ENCODE assay signal across 15 cellular contexts in the genomic region with DNA sequence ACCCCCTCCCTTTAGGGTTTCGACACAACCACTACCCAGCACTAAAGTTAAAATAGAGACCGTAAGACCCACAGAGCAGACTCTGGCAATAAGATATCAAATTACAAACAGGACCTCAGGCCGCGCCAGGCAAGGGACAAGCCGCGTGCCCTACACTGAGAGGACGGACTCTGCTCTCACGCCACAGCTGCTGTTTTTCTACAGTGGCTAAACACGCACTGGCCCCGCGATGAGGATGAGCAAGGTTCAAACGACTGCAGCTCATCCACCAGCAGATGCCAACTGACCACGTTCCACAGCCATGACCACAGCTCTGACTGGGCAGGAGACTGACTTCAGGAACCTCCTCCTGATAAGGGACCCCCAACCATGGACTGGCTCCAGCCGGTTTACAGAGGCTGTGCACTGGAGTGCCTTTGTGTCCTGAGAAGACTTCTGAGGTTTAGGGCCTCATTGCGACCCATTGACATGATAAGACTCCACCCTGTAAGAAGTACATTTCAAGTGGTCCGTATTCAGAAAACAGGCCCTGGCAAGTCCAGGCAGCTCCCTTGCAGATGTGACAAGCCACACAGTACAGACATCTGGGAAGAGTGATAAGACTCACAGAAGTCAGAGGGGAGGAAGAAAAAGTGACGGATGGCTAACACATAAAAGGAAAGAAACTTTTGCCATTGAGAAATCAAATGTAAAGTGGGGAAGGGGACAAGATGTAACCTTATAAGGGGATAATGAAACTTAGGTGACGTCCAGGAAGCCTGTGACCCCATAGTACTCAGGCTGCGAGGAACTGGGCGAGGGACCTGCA. TPM values are rescaled to one million over a fixed set of nuclear protein-coding genes. Genes with fewer than 3 reads are reported as not detected.
A peak's percentile ranks its signal among the peaks of the same experiment; 100 is the strongest.
DNase-seq lines count a peak whose midpoint lies in the region; ATAC-seq and TF ChIP-seq lines count a peak whose summit lies in the region.
"Had no signal": no experiment of that assay in that cellular context is flagged by ENCODE, and none has a peak within 500 bp of the region (broad histone marks: within the 10 kb centered on the region; RNA-seq: fewer than 3 reads in every experiment).

No MANE protein-coding gene starts in this region.

- H3K36me3 ChIP-seq in cardiac muscle cell (no peaks in the 10 kb centered on the region), left ventricle myocardium inferior (no peaks in the 10 kb centered on the region), smooth muscle cell (ENCODE audit: low read depth) (no peaks in the 10 kb centered on the region), brain microvascular endothelial cell (replicated peaks) (no peaks in the 10 kb centered on the region)

- H3K4me1 ChIP-seq in cardiac muscle cell (ENCODE audit: low read depth), result peaks cover 18% of the 10 kb centered on the region
- peaks cover 8% of the 10 kb centered on the region for H3K4me1 ChIP-seq in left ventricle myocardium inferior
- H3K4me1 ChIP-seq in smooth muscle cell (ENCODE audit: low read depth), result peaks cover 15% of the 10 kb centered on the region
- H3K4me1 ChIP-seq: body of pancreas had no signal

- peak overlapping the region; percentile 8 for H3K9ac ChIP-seq in smooth muscle cell (ENCODE audit: low read depth)

- 36% methylated on average over 20 of the region's 20 CpGs for WGBS in smooth muscle cell (ENCODE audit: low lambda C conversion rate)

- peak overlapping the region; percentile 64 for H3K27ac ChIP-seq in cardiac muscle cell
- H3K27ac ChIP-seq in left ventricle myocardium inferior (replicated peaks), result no peak overlapping the region
- peak overlapping the region; percentile 57 for H3K27ac ChIP-seq in smooth muscle cell (ENCODE audit: low read depth)
- no peak overlapping the region for H3K27ac ChIP-seq in brain microvascular endothelial cell
- H3K27ac ChIP-seq: body of pancreas, RWPE1 had no signal

- peak in 1 of 2 donors; percentile 40 for DNase-seq in cardiac muscle cell (ENCODE audit: low read depth in 1 of 2, low spot score in 1 of 2)
- no peak for DNase-seq in left ventricle myocardium inferior
- peak; percentile 50 for DNase-seq in NCI-H69 (lab: John Stamatoyannopoulos, UW)
- peak; percentile 9 to 11 for DNase-seq in foreskin fibroblast
- no peak for DNase-seq in smooth muscle cell (lab: John Stamatoyannopoulos, UW; ENCODE audit: unreplicated experiment)
- no peak for DNase-seq in brain microvascular endothelial cell
- no peak for DNase-seq in NCI-H2081 treated with DMSO at 0.1 percent for 48 hours (lab: John Stamatoyannopoulos, UW)
- DNase-seq: activated T-cell treated with anti-CD3 and anti-CD28 coated beads, Interleukin-2, amount 50 U/mL, for 1 hour; AML-193; body of pancreas; hypothalamus; stimulated activated naive CD4-positive, alpha-beta T cell had no signal

- in situ Hi-C loops in brain microvascular endothelial cell (cut with HindIII; ENCODE audit: low pct_ligation_motif_present, low sequenced_read_pairs), result no loop called here

- TF ChIP-seq CTCF in cardiac muscle cell (IDR thresholded peaks at IDR 0.05; ENCODE audit: low read depth, low read length), result no peak
- no peak for TF ChIP-seq CTCF in left ventricle myocardium inferior (IDR thresholded peaks at IDR 0.05; ENCODE audit: borderline replicate concordance)
- no peak for TF ChIP-seq CTCF in foreskin fibroblast (IDR thresholded peaks at IDR 0.05; ENCODE audit: low read depth, low read length)
- TF ChIP-seq CTCF in smooth muscle cell (IDR thresholded peaks at IDR 0.05; ENCODE audit: borderline replicate concordance, insufficient read depth, poor library complexity, severe bottlenecking), result no peak
- TF ChIP-seq CTCF in brain microvascular endothelial cell (IDR thresholded peaks at IDR 0.05; ENCODE audit: low read depth, low read length, missing control alignments), result no peak

- H3K79me2 ChIP-seq in smooth muscle cell (ENCODE audit: low read depth), result no peaks in the 10 kb centered on the region

- H3K4me3 ChIP-seq in cardiac muscle cell (no peak overlapping the region), left ventricle myocardium inferior (no peak overlapping the region), foreskin fibroblast (ENCODE audit: low read depth in 1 of 2, low read length in 2 of 2) (no peak overlapping the region), smooth muscle cell (no peak overlapping the region), brain microvascular endothelial cell (ENCODE audit: low read depth, low read length) (no peak overlapping the region)
- H3K4me3 ChIP-seq: body of pancreas had no signal

- H3K9me3 ChIP-seq in cardiac muscle cell (ENCODE audit: low read depth), result no peaks in the 10 kb centered on the region
- H3K9me3 ChIP-seq in left ventricle myocardium inferior (replicated peaks), result peaks cover 9% of the 10 kb centered on the region
- no peaks in the 10 kb centered on the region for H3K9me3 ChIP-seq in smooth muscle cell (replicated peaks; ENCODE audit: low read depth)
- H3K9me3 ChIP-seq: body of pancreas had no signal

- H4K20me1 ChIP-seq in smooth muscle cell (ENCODE audit: low read depth), result no peaks in the 10 kb centered on the region

- no peak for ATAC-seq in GM18868 (IDR thresholded peaks at IDR 0.05; ENCODE audit: unreplicated experiment)
- ATAC-seq: body of pancreas had no signal

- H2AFZ ChIP-seq in smooth muscle cell (ENCODE audit: low read depth), result peak overlapping the region; percentile 11

- H3K4me2 ChIP-seq in smooth muscle cell, result peak overlapping the region; percentile 16

- H3K27me3 ChIP-seq in cardiac muscle cell (no peaks in the 10 kb centered on the region), left ventricle myocardium inferior (ENCODE audit: low read depth) (peaks cover 33% of the 10 kb centered on the region), smooth muscle cell (ENCODE audit: low read depth) (no peaks in the 10 kb centered on the region), brain microvascular endothelial cell (replicated peaks) (peaks cover 13% of the 10 kb centered on the region)
- H3K27me3 ChIP-seq: body of pancreas had no signal

- peaks cover 3% of the 10 kb centered on the region for H3F3A ChIP-seq in smooth muscle cell (ENCODE audit: low read depth)

- intact Hi-C loops in left ventricle myocardium inferior (cut with micrococcal nuclease), result no loop called here

RNA-seq across cellular contexts. Expression of a gene that starts 1.5 kb away (rescaled TPM):
- total RNA-seq in cardiac muscle cell (not detected in 2 replicates), left ventricle myocardium inferior (not detected), smooth muscle cell (not detected in 2 replicates)
- polyA plus RNA-seq in cardiac muscle cell (0.29 TPM in 1 of 2 replicates, not detected in the other), smooth muscle cell (0.38 TPM in 1 of 2 replicates, not detected in the other)
- total RNA-seq: body of pancreas, progenitor cell of endocrine pancreas had no signal

RNA-seq across cellular contexts. Expression of a gene that starts 6.6 kb away (rescaled TPM):
- total RNA-seq in cardiac muscle cell (not detected in 2 replicates), left ventricle myocardium inferior (not detected), smooth muscle cell (not detected in 2 replicates)
- polyA plus RNA-seq in cardiac muscle cell (not detected in 2 replicates), smooth muscle cell (not detected in 2 replicates)
- total RNA-seq: body of pancreas, progenitor cell of endocrine pancreas had no signal

RNA-seq across cellular contexts. Expression of a gene that starts 13.4 kb away (rescaled TPM):
- total RNA-seq in cardiac muscle cell, result not detected in 2 replicates
- polyA plus RNA-seq in cardiac muscle cell, result not detected in 2 replicates
- not detected for total RNA-seq in left ventricle myocardium inferior
- not detected in 2 replicates for total RNA-seq in smooth muscle cell
- not detected in 2 replicates for polyA plus RNA-seq in smooth muscle cell
- total RNA-seq: body of pancreas, progenitor cell of endocrine pancreas had no signal

RNA-seq across cellular contexts. Expression of a gene that starts 18.1 kb away (rescaled TPM):
- total RNA-seq in cardiac muscle cell (not detected in 2 replicates), left ventricle myocardium inferior (not detected), smooth muscle cell (not detected in 2 replicates)
- polyA plus RNA-seq in cardiac muscle cell (not detected in 2 replicates), smooth muscle cell (not detected in 2 replicates)
- total RNA-seq: body of pancreas, progenitor cell of endocrine pancreas had no signal

RNA-seq across cellular contexts. Expression of a gene that starts 20.3 kb away (rescaled TPM):
- total RNA-seq in cardiac muscle cell (not detected in 2 replicates), left ventricle myocardium inferior (not detected), smooth muscle cell (not detected in 2 replicates)
- polyA plus RNA-seq in cardiac muscle cell (0.16 TPM in 1 of 2 replicates, not detected in the other), smooth muscle cell (not detected in 2 replicates)
- total RNA-seq: body of pancreas, progenitor cell of endocrine pancreas had no signal

Comparison
In these comparisons a context has a peak if more than half of its experiments do, and no peak if none do; other contexts are left out.
1. H3K27ac ChIP-seq: peak in cardiac muscle cell (single experiment) and smooth muscle cell (single experiment); none in left ventricle myocardium inferior (single experiment) and brain microvascular endothelial cell (single experiment).
2. DNase-seq: peak in NCI-H69 (single experiment) and foreskin fibroblast (2 of 2); none in left ventricle myocardium inferior (single experiment), smooth muscle cell (single experiment), brain microvascular endothelial cell (single experiment) and NCI-H2081 treated with DMSO at 0.1 percent for 48 hours (single experiment).